In the genomic region with DNA sequence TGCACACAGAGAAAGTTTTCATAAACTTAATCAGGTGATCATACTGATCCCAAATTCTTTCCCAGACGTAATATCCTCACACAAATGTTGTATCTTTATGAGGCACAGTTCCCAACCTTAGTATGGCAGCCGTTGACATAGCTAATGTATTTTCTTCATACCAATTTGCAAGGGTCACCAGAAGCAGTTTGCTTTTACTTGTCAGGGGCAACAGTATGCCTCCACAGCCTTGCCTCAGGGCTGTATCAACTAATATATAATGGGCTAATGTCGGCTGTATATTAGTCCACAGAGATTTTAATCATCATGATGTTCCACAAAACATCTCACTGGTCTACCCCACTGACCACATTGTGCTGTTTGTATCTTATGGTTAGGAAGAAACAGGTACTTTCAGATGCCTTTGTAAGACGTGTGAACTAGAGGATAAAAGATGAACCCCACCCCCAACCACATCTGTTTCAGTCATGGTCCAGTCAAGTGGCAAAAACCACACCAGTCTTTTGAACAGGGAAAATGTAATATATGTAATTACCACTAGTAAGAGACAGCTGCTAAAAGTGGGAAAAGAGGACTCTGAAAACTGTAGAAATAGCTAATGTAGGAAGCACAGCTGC, we compare ENCODE assay signal across 14 cellular contexts.
"Had no signal": no experiment of that assay in that cellular context is flagged by ENCODE, and none has a peak within 500 bp of the region (broad histone marks: within the 10 kb centered on the region; RNA-seq: fewer than 3 reads in every experiment).

No MANE protein-coding gene starts in this region.

- H3K27ac Mint-ChIP-seq: activated CD4-positive, alpha-beta T cell treated with anti-CD3 and anti-CD28 coated beads for 36 hours; brain; type B pancreatic cell had no signal

- H3K4me3 ChIP-seq: hepatocyte, right atrium auricular region had no signal

- H3K27me3 Mint-ChIP-seq: activated CD4-positive, alpha-beta T cell treated with anti-CD3 and anti-CD28 coated beads for 36 hours; brain; central memory CD8-positive, alpha-beta T cell; type B pancreatic cell had no signal

- H3K4me3 Mint-ChIP-seq: activated CD4-positive, alpha-beta T cell treated with anti-CD3 and anti-CD28 coated beads for 36 hours; brain; central memory CD8-positive, alpha-beta T cell; type B pancreatic cell had no signal

- ATAC-seq: activated CD4-positive, alpha-beta T cell treated with anti-CD3 and anti-CD28 coated beads for 36 hours; left ventricle myocardium superior had no signal

- H3K27me3 ChIP-seq: hepatocyte, right atrium auricular region had no signal

- H3K9me3 Mint-ChIP-seq: brain; central memory CD8-positive, alpha-beta T cell; type B pancreatic cell had no signal

- H3K4me1 Mint-ChIP-seq: activated CD4-positive, alpha-beta T cell treated with anti-CD3 and anti-CD28 coated beads for 36 hours had no signal

- DNase-seq: activated CD4-positive, alpha-beta T cell treated with anti-CD3 and anti-CD28 coated beads for 36 hours; activated CD8-positive, alpha-beta memory T cell treated with anti-CD3 and anti-CD28 coated beads for 24 hours; activated naive CD4-positive, alpha-beta T cell treated with anti-CD3 and anti-CD28 coated beads, Interleukin-2, amount 50 U/mL, for 16 hours; left ventricle myocardium superior; mesendoderm; small intestine; substantia nigra; T-helper 1 cell; WERI-Rb-1 had no signal

- H3K36me3 ChIP-seq: WERI-Rb-1 had no signal
